ENCODE assay signal across 8 cellular contexts in genomic region chr3:177359601-177360357, GRCh38.
DNase-seq lines count a peak whose midpoint lies in the region; ATAC-seq and TF ChIP-seq lines count a peak whose summit lies in the region.

No MANE protein-coding gene starts in this region.

- H3K36me3 Mint-ChIP-seq in activated naive CD4-positive, alpha-beta T cell treated with anti-CD3 and anti-CD28 coated beads, Interleukin-2, amount 50 U/mL, for 72 hours = peaks cover 0 to 10% of the 10 kb centered on the region in 2 donors

- ATAC-seq in HG02588 (IDR thresholded peaks at IDR 0.05; ENCODE audit: unreplicated experiment) (peak; percentile 66), omental fat pad (ENCODE audit: low FRiP score) (peak; percentile 91)
- peak; percentile 71 to 87 for ATAC-seq in activated naive CD4-positive, alpha-beta T cell treated with anti-CD3 and anti-CD28 coated beads, Interleukin-2, amount 50 U/mL, for 72 hours

- H3K9me3 ChIP-seq in SK-N-MC (ENCODE audit: low read depth, low read length) (no peaks in the 10 kb centered on the region), testis (no peaks in the 10 kb centered on the region)

- peak overlapping the region; percentile 32 for H3K4me3 ChIP-seq in GM06990 (replicated peaks; ENCODE audit: low read depth, low read length)
- H3K4me3 ChIP-seq in SK-N-MC = peak overlapping the region; percentile 90
- H3K4me3 ChIP-seq in testis = peak overlapping the region; percentile 45 to 49

- no peak for TF ChIP-seq CTCF in GM06990 (IDR thresholded peaks at IDR 0.05; ENCODE audit: insufficient read depth, low read length, poor library complexity, severe bottlenecking)
- no peak for TF ChIP-seq CTCF in omental fat pad (IDR thresholded peaks at IDR 0.05)
- peak in 2 of 3 experiments; percentile 10 to 22 for TF ChIP-seq CTCF in testis (IDR thresholded peaks at IDR 0.05)

- intact Hi-C loops in testis (cut with DNase I; ENCODE audit: low total_unique reads) = loop anchor here (2.0 kb wide), 1 partner anchor 163 kb away; the partner anchor contains the start of gene TBL1XR1

- DNase-seq in GM06990 (ENCODE audit: extremely low read depth, insufficient read length) (peak; percentile 98), NCI-H1048 (lab: John Stamatoyannopoulos, UW) (peak; percentile 99), SK-N-MC (ENCODE audit: low read depth, low spot score) (peak; percentile 98), glomerular endothelial cell (ENCODE audit: extremely low read depth, low read depth, low spot score) (peak; percentile 99), omental fat pad (ENCODE audit: low spot score) (peak; percentile 94), testis (peak; percentile 95)
- peak; percentile 93 to 96 for DNase-seq in activated naive CD4-positive, alpha-beta T cell treated with anti-CD3 and anti-CD28 coated beads, Interleukin-2, amount 50 U/mL, for 72 hours (ENCODE audit: low spot score in 2 of 2)

- H3K27ac Mint-ChIP-seq in activated naive CD4-positive, alpha-beta T cell treated with anti-CD3 and anti-CD28 coated beads, Interleukin-2, amount 50 U/mL, for 72 hours = peak overlapping the region; percentile 95 to 98

- TF ChIP-seq POLR2A in testis (IDR thresholded peaks at IDR 0.05) = no peak

- no peaks in the 10 kb centered on the region for H3K27me3 ChIP-seq in GM06990 (replicated peaks; ENCODE audit: control insufficient read depth, insufficient read depth, low read length)
- no peaks in the 10 kb centered on the region for H3K27me3 ChIP-seq in testis

- peaks cover 0 to 7% of the 10 kb centered on the region in 2 donors for H3K9me3 Mint-ChIP-seq in activated naive CD4-positive, alpha-beta T cell treated with anti-CD3 and anti-CD28 coated beads, Interleukin-2, amount 50 U/mL, for 72 hours

- peaks cover 56% of the 10 kb centered on the region for H3K4me1 ChIP-seq in testis

- H3K36me3 ChIP-seq in GM06990 (ENCODE audit: control insufficient read depth, insufficient read depth, low read length) (no peaks in the 10 kb centered on the region), SK-N-MC (ENCODE audit: insufficient read depth, low read length) (no peaks in the 10 kb centered on the region), testis (ENCODE audit: low read depth, missing control alignments) (no peaks in the 10 kb centered on the region)

- peak overlapping the region; percentile 76 for H3K9ac ChIP-seq in SK-N-MC (ENCODE audit: insufficient read length)

- H3K27ac ChIP-seq in SK-N-MC (peak overlapping the region; percentile 97), testis (peak overlapping the region; percentile 78)

- 1 to 2% methylated on average over 11 to 40 of the region's 40 CpGs for WGBS in testis, 2 donors

Comparison
In these comparisons a context has a peak if more than half of its experiments do, and no peak if none do; other contexts are left out.
1. Peak in every context shown above with its lines: DNase-seq, ATAC-seq, H3K4me3 ChIP-seq and H3K27ac ChIP-seq.
2. H3K4me3 ChIP-seq: peak in every context shown above with its lines; median percentile 90 in SK-N-MC; 47 in testis; 32 in GM06990.
3. CTCF ChIP-seq: peak in testis (2 of 3); none in GM06990 (single experiment) and omental fat pad (0 of 3).